20 cellular contexts compared by ENCODE assay signal in the genomic region with DNA sequence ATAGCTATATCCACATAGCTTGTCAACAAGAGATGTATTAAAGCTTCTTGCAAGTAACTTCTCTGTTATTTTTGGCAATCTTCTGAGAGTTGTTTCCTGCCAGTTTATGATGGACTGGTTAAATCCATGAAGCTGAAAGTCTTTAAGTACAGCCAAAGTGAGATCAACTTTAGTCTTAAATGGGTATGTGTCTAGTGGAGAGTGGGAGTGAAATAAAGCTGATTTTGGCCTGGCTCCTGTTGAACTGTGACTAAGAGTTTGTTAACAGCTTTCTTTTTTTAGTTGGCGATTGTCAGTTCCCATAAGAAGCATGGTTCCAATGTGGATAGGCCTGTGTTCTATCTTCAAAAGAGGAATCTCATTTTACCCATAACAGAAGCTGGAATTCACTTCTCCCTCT.
A peak's percentile ranks its signal among the peaks of the same experiment; 100 is the strongest.
DNase-seq lines count a peak whose midpoint lies in the region; ATAC-seq, FAIRE-seq and TF ChIP-seq lines count a peak whose summit lies in the region.
"Had no signal": no experiment of that assay in that cellular context is flagged by ENCODE, and none has a peak within 500 bp of the region (broad histone marks: within the 10 kb centered on the region; RNA-seq: fewer than 3 reads in every experiment).

No MANE protein-coding gene starts in this region.

- no peaks in the 10 kb centered on the region for H3K4me1 ChIP-seq in right atrium auricular region
- no peaks in the 10 kb centered on the region for H3K4me1 ChIP-seq in kidney (ENCODE audit: control insufficient read depth in 1 of 2, insufficient read depth in 1 of 2, low read depth in 1 of 2, low read length in 2 of 2)

- H3K27ac Mint-ChIP-seq in nephron progenitor cell = no peak overlapping the region
- H3K27ac Mint-ChIP-seq: CD14-positive monocyte; CD8-positive, alpha-beta T cell; GM23338 had no signal

- H3K27ac ChIP-seq in right atrium auricular region (no peak overlapping the region), kidney (ENCODE audit: low read depth in 2 of 2, low read length in 2 of 2) (no peak overlapping the region)
- H3K27ac ChIP-seq: 22Rv1, HL-60 had no signal

- H3K9me3 ChIP-seq in right atrium auricular region = no peaks in the 10 kb centered on the region
- no peaks in the 10 kb centered on the region for H3K9me3 ChIP-seq in kidney (ENCODE audit: control insufficient read depth in 1 of 2, low read length in 2 of 2)

- no peaks in the 10 kb centered on the region for H3K36me3 ChIP-seq in right atrium auricular region
- no peaks in the 10 kb centered on the region for H3K36me3 ChIP-seq in kidney (ENCODE audit: control insufficient read depth in 1 of 2, insufficient read depth in 2 of 2, low read length in 2 of 2)

- in situ Hi-C loops in astrocyte of the spinal cord (cut with HindIII; ENCODE audit: low sequenced_read_pairs) = no loop called here

- no peak overlapping the region for H3K9ac ChIP-seq in kidney (ENCODE audit: low read length in 2 of 2)

- no peak overlapping the region for H3K4me3 ChIP-seq in right atrium auricular region
- no peak overlapping the region for H3K4me3 ChIP-seq in astrocyte of the spinal cord (ENCODE audit: low read depth, low read length)
- H3K4me3 ChIP-seq in kidney (ENCODE audit: low read length in 2 of 2) = no peak overlapping the region
- H3K4me3 ChIP-seq: GM23338 had no signal

- H3K27me3 Mint-ChIP-seq in nephron progenitor cell (ENCODE audit: low read depth, poor library complexity) = no peaks in the 10 kb centered on the region

- no peak overlapping the region for H3K4me3 Mint-ChIP-seq in nephron progenitor cell
- H3K4me3 Mint-ChIP-seq: CD14-positive monocyte; CD8-positive, alpha-beta T cell; GM23338 had no signal

- no peak for FAIRE-seq in kidney (lab: Jason Lieb, UNC)
- FAIRE-seq: D721Med, G401.6, GM12891 had no signal

- no peaks in the 10 kb centered on the region for H3K27me3 ChIP-seq in right atrium auricular region

- ATAC-seq in Right ventricle myocardium inferior = peak; percentile 46
- ATAC-seq: CD8-positive, alpha-beta T cell; GM23338 had no signal

- peaks cover 33% of the 10 kb centered on the region for H3K9me3 Mint-ChIP-seq in nephron progenitor cell
- H3K9me3 Mint-ChIP-seq: CD8-positive, alpha-beta T cell; GM23338 had no signal

- peaks cover 29% of the 10 kb centered on the region for H3K4me1 Mint-ChIP-seq in nephron progenitor cell
- H3K4me1 Mint-ChIP-seq: CD14-positive monocyte, GM23338 had no signal

- TF ChIP-seq CTCF in right atrium auricular region (IDR thresholded peaks at IDR 0.05) = no peak
- no peak for TF ChIP-seq CTCF in astrocyte of the spinal cord (IDR thresholded peaks at IDR 0.05; ENCODE audit: low read depth, low read length)
- no peak for TF ChIP-seq CTCF in nephron progenitor cell (IDR thresholded peaks at IDR 0.05)
- TF ChIP-seq CTCF in kidney (IDR thresholded peaks at IDR 0.05; ENCODE audit: borderline replicate concordance, extremely low read depth, insufficient read depth) = no peak

- peaks cover 5% of the 10 kb centered on the region for H3K36me3 Mint-ChIP-seq in nephron progenitor cell (ENCODE audit: low read depth)
- H3K36me3 Mint-ChIP-seq: CD14-positive monocyte; CD8-positive, alpha-beta T cell had no signal

- no peak for DNase-seq in Right ventricle myocardium inferior (ENCODE audit: missing footprints)
- DNase-seq in right atrium auricular region (ENCODE audit: low spot score) = no peak
- DNase-seq in astrocyte of the spinal cord (ENCODE audit: low read depth, low spot score) = peak; percentile 1
- DNase-seq in stromal cell of bone marrow (ENCODE audit: low read depth) = peak; percentile 74
- DNase-seq in nephron progenitor cell = no peak
- no peak for DNase-seq in kidney
- no peak for DNase-seq in dedifferentiated amniotic fluid mesenchymal stem cell (ENCODE audit: extremely low spot score)
- DNase-seq: CD8-positive, alpha-beta T cell; COR-L47; DMS153; DMS79 treated with DMSO at 0.1 percent for 48 hours; EL; H7 had no signal

- intact Hi-C loops in Right ventricle myocardium inferior (cut with DNase I) = no loop called here
- intact Hi-C loops in kidney (cut with DNase I) = no loop called here

Comparison
In these comparisons a context has a peak if more than half of its experiments do, and no peak if none do; other contexts are left out.
1. DNase-seq: peak in astrocyte of the spinal cord (single experiment) and stromal cell of bone marrow (single experiment); none in Right ventricle myocardium inferior (single experiment), right atrium auricular region (single experiment), nephron progenitor cell (single experiment), kidney (single experiment) and dedifferentiated amniotic fluid mesenchymal stem cell (single experiment).